Comparison of ENCODE assay signal across 8 cellular contexts in the genomic region with DNA sequence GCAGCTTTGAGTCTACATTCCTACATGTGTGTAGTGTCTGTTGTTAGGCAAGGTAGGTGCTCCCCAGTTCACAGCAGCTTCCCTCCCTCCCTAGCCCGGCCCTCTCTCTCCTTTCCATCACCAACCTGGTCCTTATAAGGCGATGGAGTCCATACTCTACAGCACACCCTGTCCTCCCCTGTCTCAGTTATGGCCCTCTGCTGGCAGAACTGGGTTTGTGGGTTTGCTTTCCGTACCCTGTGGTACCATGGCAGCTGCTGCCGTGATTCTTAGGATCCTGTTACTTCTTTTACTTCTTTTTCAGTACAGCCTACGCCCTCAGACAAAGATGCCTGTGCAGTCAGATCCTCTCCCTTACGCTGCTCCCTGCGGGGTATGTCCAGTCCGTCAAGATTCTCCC. TPM values are rescaled to one million over a fixed set of nuclear protein-coding genes. Genes with fewer than 3 reads are reported as not detected.
DNase-seq lines count a peak whose midpoint lies in the region; ATAC-seq and TF ChIP-seq lines count a peak whose summit lies in the region.

No MANE protein-coding gene starts in this region.

- ATAC-seq in left lung, result peak; percentile 41
- no peak for ATAC-seq in HG03439 (IDR thresholded peaks at IDR 0.05; ENCODE audit: unreplicated experiment)
- no peak for ATAC-seq in HG03280 (IDR thresholded peaks at IDR 0.05; ENCODE audit: unreplicated experiment)

- H2AFZ ChIP-seq in MM.1S (ENCODE audit: low read length), result no peak overlapping the region

- H3K9me3 ChIP-seq in MM.1S (replicated peaks; ENCODE audit: insufficient read depth, low read length), result no peaks in the 10 kb centered on the region
- no peaks in the 10 kb centered on the region for H3K9me3 ChIP-seq in left lung
- no peaks in the 10 kb centered on the region for H3K9me3 ChIP-seq in esophagus squamous epithelium

- H3K4me1 ChIP-seq in MM.1S (ENCODE audit: low read length) (no peaks in the 10 kb centered on the region), left lung (no peaks in the 10 kb centered on the region), esophagus squamous epithelium (no peaks in the 10 kb centered on the region)

- intact Hi-C loops in left lung (cut with DNase I) (no loop called here), esophagus squamous epithelium (cut with DNase I) (no loop called here)

- DNase-seq in stimulated activated CD4-positive, alpha-beta T cell treated with anti-CD3 and anti-CD28 coated beads, Interleukin-12 subunit alpha, Interleukin-12 subunit beta, amount 100 ng/mL, for 24 hours (ENCODE audit: low read depth in 2 of 2), result peak; percentile 3 to 11
- DNase-seq in stimulated activated CD4-positive, alpha-beta T cell treated with anti-CD3 and anti-CD28 coated beads, Interleukin-2, amount 100 ng/mL, for 48 hours, result no peak
- DNase-seq in MM.1S (peak; percentile 12), left lung (no peak), esophagus squamous epithelium (lab: John Stamatoyannopoulos, UW) (no peak)
- peak; percentile 64 for DNase-seq in activated effector memory CD4-positive, alpha-beta T cell treated with anti-CD3 and anti-CD28 coated beads, Interleukin-2, amount 50 U/mL, for 16 hours

- no peak for TF ChIP-seq POLR2A in esophagus squamous epithelium (IDR thresholded peaks at IDR 0.05)

- H3K27me3 ChIP-seq in MM.1S (replicated peaks; ENCODE audit: insufficient read depth, low read length) (no peaks in the 10 kb centered on the region), left lung (no peaks in the 10 kb centered on the region), esophagus squamous epithelium (no peaks in the 10 kb centered on the region)

- H3K4me2 ChIP-seq in MM.1S (ENCODE audit: low read depth, low read length), result no peak overlapping the region

- H3K27ac ChIP-seq in MM.1S (ENCODE audit: low read length) (no peak overlapping the region), left lung (no peak overlapping the region), esophagus squamous epithelium (no peak overlapping the region)

- H3K36me3 ChIP-seq in MM.1S (replicated peaks; ENCODE audit: insufficient read depth, low read length), result no peaks in the 10 kb centered on the region
- no peaks in the 10 kb centered on the region for H3K36me3 ChIP-seq in left lung
- H3K36me3 ChIP-seq in esophagus squamous epithelium, result no peaks in the 10 kb centered on the region

- no peaks in the 10 kb centered on the region for H3F3A ChIP-seq in MM.1S (ENCODE audit: insufficient read depth, low read length)

- WGBS in esophagus squamous epithelium, 2 donors, result 45 to 51% methylated on average over 6 to 8 of the region's 8 CpGs

- H3K9ac ChIP-seq in MM.1S (ENCODE audit: low read length), result no peak overlapping the region

- H3K79me2 ChIP-seq in MM.1S (ENCODE audit: low read length), result no peaks in the 10 kb centered on the region

- no peaks in the 10 kb centered on the region for H4K20me1 ChIP-seq in MM.1S (ENCODE audit: insufficient read depth, low read length)

- H3K9me2 ChIP-seq in MM.1S (replicated peaks; ENCODE audit: insufficient read depth, low read length), result no peaks in the 10 kb centered on the region

- TF ChIP-seq CTCF in MM.1S (IDR thresholded peaks at IDR 0.05; ENCODE audit: low read length), result peak; percentile 22
- no peak for TF ChIP-seq CTCF in left lung (IDR thresholded peaks at IDR 0.05)
- TF ChIP-seq CTCF in esophagus squamous epithelium (IDR thresholded peaks at IDR 0.05), result no peak

- no peak overlapping the region for H3K4me3 ChIP-seq in MM.1S (ENCODE audit: low read length)
- no peak overlapping the region for H3K4me3 ChIP-seq in left lung
- no peak overlapping the region for H3K4me3 ChIP-seq in esophagus squamous epithelium

RNA-seq across cellular contexts. Expression of a gene that starts 31.7 kb away (rescaled TPM):
- total RNA-seq in left lung, result under 1 TPM; 0.29 to 0.35 TPM
- not detected for total RNA-seq in esophagus squamous epithelium

Comparison
In these comparisons a context has a peak if more than half of its experiments do, and no peak if none do; other contexts are left out.
1. DNase-seq: peak in stimulated activated CD4-positive, alpha-beta T cell treated with anti-CD3 and anti-CD28 coated beads, Interleukin-12 subunit alpha, Interleukin-12 subunit beta, amount 100 ng/mL, for 24 hours (2 of 2), MM.1S (single experiment) and activated effector memory CD4-positive, alpha-beta T cell treated with anti-CD3 and anti-CD28 coated beads, Interleukin-2, amount 50 U/mL, for 16 hours (single experiment); none in stimulated activated CD4-positive, alpha-beta T cell treated with anti-CD3 and anti-CD28 coated beads, Interleukin-2, amount 100 ng/mL, for 48 hours (0 of 2), left lung (0 of 2) and esophagus squamous epithelium (single experiment).